ENCODE assay signal across 8 cellular contexts in genomic region chr21:26843912-26844257, GRCh38. TPM values are rescaled to one million over a fixed set of nuclear protein-coding genes. Genes with fewer than 3 reads are reported as not detected.
DNase-seq lines count a peak whose midpoint lies in the region; ATAC-seq and TF ChIP-seq lines count a peak whose summit lies in the region.

No MANE protein-coding gene starts in this region.

- H3K4me1 ChIP-seq in suprapubic skin = peaks cover 36% of the 10 kb centered on the region

- under 1% methylated on average over 11 of the region's 12 CpGs for WGBS in suprapubic skin

- POLR2A ChIA-PET in AG04450 (lab: Yijun Ruan, JAX) = interaction anchor here (0.6 to 1.9 kb wide), 7 partner anchors 42 to 1280 kb away, joined by 3 to 9 read pairs (median 6); no protein-coding TSS in a partner anchor

- H3K36me3 ChIP-seq in suprapubic skin = peaks cover 15% of the 10 kb centered on the region

- no peaks in the 10 kb centered on the region for H3K27me3 ChIP-seq in AG04450 (ENCODE audit: control insufficient read depth, insufficient read depth, low read length)
- H3K27me3 ChIP-seq in HL-60 (ENCODE audit: insufficient read depth, poor library complexity, severe bottlenecking) = peaks cover 56% of the 10 kb centered on the region
- no peaks in the 10 kb centered on the region for H3K27me3 ChIP-seq in suprapubic skin

- H3K27ac ChIP-seq in AG04450 (ENCODE audit: low read depth, low read length) = peak overlapping the region; percentile 84
- no peak overlapping the region for H3K27ac ChIP-seq in HL-60 (replicated peaks)
- H3K27ac ChIP-seq in suprapubic skin = peak overlapping the region; percentile 90

- CTCF ChIA-PET in AG04450 (lab: Charles Lee) = interaction anchor here (1.3 to 1.7 kb wide), 2 partner anchors 10 to 1902 kb away, joined by 6 read pairs; no protein-coding TSS in a partner anchor

- TF ChIP-seq CTCF in AG04450 (IDR thresholded peaks at IDR 0.05; ENCODE audit: low read depth, low read length) (peak; percentile 21; the same call in 1 of the 2 replicates), HL-60 (IDR thresholded peaks at IDR 0.05; ENCODE audit: insufficient read depth, low read length) (no peak), astrocyte of the cerebellum (IDR thresholded peaks at IDR 0.05; ENCODE audit: low read depth, low read length, missing control alignments) (peak; percentile 11), suprapubic skin (IDR thresholded peaks at IDR 0.05) (no peak)

- in situ Hi-C loops in astrocyte of the cerebellum (cut with HindIII; ENCODE audit: low sequenced_read_pairs) = no loop called here

- TF ChIP-seq POLR2A in suprapubic skin (IDR thresholded peaks at IDR 0.05) = no peak

- no peak for TF ChIP-seq EP300 in suprapubic skin (IDR thresholded peaks at IDR 0.05)

- H3K4me3 ChIP-seq in AG04450 (ENCODE audit: low read depth, low read length) = peak overlapping the region; percentile 99
- peak overlapping the region; percentile 50 for H3K4me3 ChIP-seq in HL-60 (replicated peaks; ENCODE audit: insufficient read depth, low read length)
- peak overlapping the region; percentile 86 for H3K4me3 ChIP-seq in astrocyte of the cerebellum (ENCODE audit: low read depth, low read length)
- H3K4me3 ChIP-seq in suprapubic skin = peak overlapping the region; percentile 82

- H3K9me3 ChIP-seq in AG04450 (ENCODE audit: control insufficient read depth, insufficient read depth, low read length) (no peaks in the 10 kb centered on the region; the same call in 1 of the 2 replicates), suprapubic skin (no peaks in the 10 kb centered on the region)

- no peak for ATAC-seq in GM19452 (IDR thresholded peaks at IDR 0.05; ENCODE audit: unreplicated experiment)

- no peak for DNase-seq in AG04450 (ENCODE audit: low read depth, low spot score)
- DNase-seq in HL-60 (ENCODE audit: low read depth in 1 of 2, low spot score in 1 of 2) = no peak
- DNase-seq in astrocyte of the cerebellum (ENCODE audit: low read depth) = peak; percentile 79
- peak; percentile 56 for DNase-seq in kidney tubule cell (ENCODE audit: low spot score)
- no peak for DNase-seq in suprapubic skin (ENCODE audit: low spot score in 2 of 2)
- DNase-seq in kidney glomerular epithelial cell (lab: John Stamatoyannopoulos, UW) = no peak
- DNase-seq in ureter (ENCODE audit: low spot score) = no peak

RNA-seq across cellular contexts. Expression of gene ADAMTS1, which starts 1.3 kb away (rescaled TPM):
- 309 and 332 TPM in 2 replicates for polyA plus RNA-seq in AG04450 (2011; rRNA removed)
- 817 and 976 TPM in 2 replicates for polyA minus RNA-seq in AG04450 (2011; rRNA and poly(A)+ RNA removed)
- total RNA-seq in suprapubic skin (10 to 100 TPM; 21.2 to 29.2 (median 22.5) TPM), ureter (145 TPM)

Comparison
In these comparisons a context has a peak if more than half of its experiments do, and no peak if none do; other contexts are left out.
1. DNase-seq: peak in astrocyte of the cerebellum (single experiment) and kidney tubule cell (single experiment); none in AG04450 (single experiment), HL-60 (0 of 2), suprapubic skin (0 of 2), kidney glomerular epithelial cell (single experiment) and ureter (single experiment).
2. CTCF ChIP-seq: peak in AG04450 (single experiment) and astrocyte of the cerebellum (single experiment); none in HL-60 (single experiment) and suprapubic skin (0 of 2).
3. Peak in every context shown above with its lines, with median percentiles within 50 percentile points of each other: H3K4me3 ChIP-seq.